ENCODE assay signal across 8 cellular contexts in the genomic region with DNA sequence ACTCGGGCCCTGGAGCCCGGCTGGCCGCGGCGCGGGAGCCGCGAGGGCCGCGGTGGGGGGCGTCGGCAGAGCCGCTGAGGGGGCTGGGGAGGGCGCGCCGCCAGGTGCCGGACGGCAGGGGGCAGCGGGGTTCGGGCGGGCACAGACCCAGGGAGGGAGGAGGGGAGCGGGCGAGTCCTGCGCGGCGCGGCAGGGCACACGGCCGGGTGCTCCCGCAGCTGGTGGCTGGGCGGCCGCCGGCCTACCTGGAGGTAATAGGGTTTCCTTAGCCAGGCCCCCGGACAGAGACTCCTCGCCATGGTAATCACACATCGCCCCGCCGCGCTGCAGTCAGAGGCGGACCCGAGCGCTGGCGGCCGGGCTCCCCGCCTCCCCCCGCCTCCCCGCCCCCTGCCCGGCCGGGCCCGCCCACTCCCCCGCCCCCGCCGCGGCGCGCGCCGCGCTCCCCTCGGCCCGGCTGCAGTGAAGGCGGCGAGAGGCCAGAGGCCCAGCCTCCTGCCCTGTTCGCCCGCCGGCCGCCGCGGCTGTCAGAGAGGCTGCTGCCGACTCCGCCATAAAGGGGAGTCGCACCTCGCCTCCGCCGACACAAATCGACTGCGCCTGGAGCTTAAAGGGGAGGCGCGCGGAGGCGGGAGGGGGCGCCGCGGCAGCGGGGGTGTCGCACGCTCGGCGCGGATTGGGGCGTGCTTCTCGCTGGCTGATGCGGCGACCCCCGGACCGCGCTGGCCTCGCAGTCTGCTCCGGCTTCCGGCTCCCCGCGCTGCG. TPM values are rescaled to one million over a fixed set of nuclear protein-coding genes. Genes with fewer than 3 reads are reported as not detected.
DNase-seq lines count a peak whose midpoint lies in the region; ATAC-seq and TF ChIP-seq lines count a peak whose summit lies in the region.

A gene (minus strand): TSS at position 332 of the 765 bp plus-strand sequence. CDS start 33 bp downstream, at position 299.

- peak within 1 kb of the TSS; percentile 24 for H2AFZ ChIP-seq in SU-DHL-6 (ENCODE audit: low read depth, low read length, severe bottlenecking)

- H3K27ac ChIP-seq in SU-DHL-6 (ENCODE audit: low read depth, low read length), result peak within 1 kb of the TSS; percentile 98

- intact Hi-C loops in cardiac septum (cut with DNase I) (loop anchor here (2.0 kb wide), 2 partner anchors 33 to 103 kb away; no protein-coding TSS in a partner anchor), posterior vena cava (cut with DNase I) (loop anchor here (10.0 kb wide), 2 partner anchors 97 to 107 kb away; no protein-coding TSS in a partner anchor)

- H3K4me3 ChIP-seq in SU-DHL-6 (ENCODE audit: insufficient read depth, low read length, poor library complexity, severe bottlenecking), result peak within 1 kb of the TSS; percentile 86

- peaks cover 48% of the 10 kb centered on the region for H3F3A ChIP-seq in SU-DHL-6 (ENCODE audit: insufficient read depth)

- H3K79me2 ChIP-seq in SU-DHL-6 (ENCODE audit: insufficient read depth, low read length), result peaks cover 43% of the 10 kb centered on the region

- H3K36me3 ChIP-seq in SU-DHL-6 (ENCODE audit: low read length), result no peaks in the 10 kb centered on the region

- ATAC-seq in GM21825 (IDR thresholded peaks at IDR 0.05; ENCODE audit: unreplicated experiment), result peak; percentile 39
- ATAC-seq in activated naive CD8-positive, alpha-beta T cell treated with anti-CD3 and anti-CD28 coated beads, Interleukin-2, amount 10 ng/mL, durations not matched to agents 7 days and 5 days (ENCODE audit: low read depth), result peak; percentile 50

- no peaks in the 10 kb centered on the region for H3K9me2 ChIP-seq in SU-DHL-6 (replicated peaks; ENCODE audit: insufficient read depth, low read length)

- H3K9me3 Mint-ChIP-seq in activated naive CD8-positive, alpha-beta T cell treated with anti-CD3 and anti-CD28 coated beads, Interleukin-2, amount 10 ng/mL, durations not matched to agents 7 days and 5 days, result no peaks in the 10 kb centered on the region
- no peaks in the 10 kb centered on the region for H3K9me3 Mint-ChIP-seq in type B pancreatic cell

- no peaks in the 10 kb centered on the region for H3K27me3 Mint-ChIP-seq in activated naive CD8-positive, alpha-beta T cell treated with anti-CD3 and anti-CD28 coated beads, Interleukin-2, amount 10 ng/mL, durations not matched to agents 7 days and 5 days
- peaks cover 6% of the 10 kb centered on the region for H3K27me3 Mint-ChIP-seq in type B pancreatic cell

- peak within 1 kb of the TSS; percentile 98 for H3K4me2 ChIP-seq in SU-DHL-6 (ENCODE audit: low read depth, low read length, poor library complexity, severe bottlenecking)

- H3K4me3 Mint-ChIP-seq in activated naive CD8-positive, alpha-beta T cell treated with anti-CD3 and anti-CD28 coated beads, Interleukin-2, amount 10 ng/mL, durations not matched to agents 7 days and 5 days, result peak within 1 kb of the TSS; percentile 93
- peak within 1 kb of the TSS; percentile 93 for H3K4me3 Mint-ChIP-seq in type B pancreatic cell

- H3K27ac Mint-ChIP-seq in activated naive CD8-positive, alpha-beta T cell treated with anti-CD3 and anti-CD28 coated beads, Interleukin-2, amount 10 ng/mL, durations not matched to agents 7 days and 5 days, result peak within 1 kb of the TSS; percentile 97
- peak within 1 kb of the TSS; percentile 98 for H3K27ac Mint-ChIP-seq in type B pancreatic cell

- TF ChIP-seq CTCF in SU-DHL-6 (IDR thresholded peaks at IDR 0.05; ENCODE audit: insufficient read depth, low read length, poor library complexity, severe bottlenecking), result peak; percentile 28
- peak; percentile 58 for TF ChIP-seq CTCF in type B pancreatic cell (conservative IDR thresholded peaks at IDR 0.05)

- peaks cover 30% of the 10 kb centered on the region for H3K4me1 Mint-ChIP-seq in activated naive CD8-positive, alpha-beta T cell treated with anti-CD3 and anti-CD28 coated beads, Interleukin-2, amount 10 ng/mL, durations not matched to agents 7 days and 5 days
- H3K4me1 Mint-ChIP-seq in type B pancreatic cell (ENCODE audit: unreplicated experiment), result peaks cover 15% of the 10 kb centered on the region

- no peaks in the 10 kb centered on the region for H3K27me3 ChIP-seq in SU-DHL-6 (ENCODE audit: low read length)

- peak; percentile 81 for DNase-seq in EL
- DNase-seq in Kasumi-1 (lab: John Stamatoyannopoulos, UW), result peak; percentile 53 to 62
- peak; percentile 88 for DNase-seq in activated naive CD8-positive, alpha-beta T cell treated with anti-CD3 and anti-CD28 coated beads, Interleukin-2, amount 10 ng/mL, durations not matched to agents 7 days and 5 days
- DNase-seq in cardiac septum (ENCODE audit: low spot score), result peak; percentile 83
- DNase-seq in posterior vena cava (ENCODE audit: low spot score), result peak; percentile 91
- DNase-seq in type B pancreatic cell (ENCODE audit: extremely low spot score, unreplicated experiment), result peak; percentile 83

- H3K9ac ChIP-seq in SU-DHL-6 (ENCODE audit: low read length), result peak within 1 kb of the TSS; percentile 98

- no peaks in the 10 kb centered on the region for H4K20me1 ChIP-seq in SU-DHL-6 (ENCODE audit: low read depth, low read length)

- no peaks in the 10 kb centered on the region for H3K9me3 ChIP-seq in SU-DHL-6 (ENCODE audit: insufficient read depth, low read length)

- POLR2A ChIA-PET in activated naive CD8-positive, alpha-beta T cell treated with anti-CD3 and anti-CD28 coated beads, Interleukin-2, amount 10 ng/mL, durations not matched to agents 7 days and 5 days (lab: Charles Lee), result interaction anchor here (0.6 to 4.1 kb wide), 28 partner anchors 9 to 1796 kb away, joined by 3 to 91 read pairs (median 6); a partner anchor contains a TSS

- peaks cover 4% of the 10 kb centered on the region for H3K36me3 Mint-ChIP-seq in activated naive CD8-positive, alpha-beta T cell treated with anti-CD3 and anti-CD28 coated beads, Interleukin-2, amount 10 ng/mL, durations not matched to agents 7 days and 5 days
- H3K36me3 Mint-ChIP-seq in type B pancreatic cell, result no peaks in the 10 kb centered on the region

RNA-seq across cellular contexts. Expression of the gene that starts here (rescaled TPM):
- 10 to 100 TPM; 11.6 TPM for total RNA-seq in activated naive CD8-positive, alpha-beta T cell treated with anti-CD3 and anti-CD28 coated beads, Interleukin-2, amount 10 ng/mL, durations not matched to agents 7 days and 5 days
- total RNA-seq in cardiac septum (7.5 TPM), posterior vena cava (10 to 100 TPM; 18.6 to 25.9 TPM), type B pancreatic cell (ENCODE audit: low replicate concordance) (4.6 and 9.8 TPM in 2 replicates)

Comparison
In these comparisons a context has a peak if more than half of its experiments do, and no peak if none do; other contexts are left out.
1. Peak in every context shown above with its lines: DNase-seq, ATAC-seq, H3K4me3 ChIP-seq and H3K27ac ChIP-seq.